Comparison of ENCODE assay signal across 27 cellular contexts in the genomic region with DNA sequence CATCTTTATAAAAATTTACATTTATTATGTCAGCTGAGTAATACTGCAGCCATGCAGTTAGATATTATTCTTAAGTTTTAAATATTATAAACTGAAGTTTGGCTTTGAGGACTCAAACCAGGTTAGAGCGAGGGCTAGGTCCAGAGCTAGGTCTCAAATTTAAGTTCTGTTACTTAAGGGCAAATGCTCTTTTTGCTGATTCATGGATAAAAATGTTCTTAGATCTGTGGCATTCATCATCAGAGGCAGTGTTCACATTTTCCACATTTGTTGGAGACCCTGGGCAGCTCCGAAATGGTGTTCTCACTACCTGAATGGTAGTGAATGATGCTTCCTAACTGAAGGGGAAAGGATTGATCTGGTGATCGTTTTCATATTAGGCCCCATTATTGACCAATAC.
"Had no signal": no experiment of that assay in that cellular context is flagged by ENCODE, and none has a peak within 500 bp of the region (broad histone marks: within the 10 kb centered on the region; RNA-seq: fewer than 3 reads in every experiment).

No MANE protein-coding gene starts in this region.

- H3K36me3 ChIP-seq: left lung, lower lobe of right lung, ovary, right atrium auricular region, suprapubic skin, thoracic aorta, tibial artery, upper lobe of right lung had no signal

- FAIRE-seq: keratinocyte, urothelium cell line had no signal

- H3K4me3 ChIP-seq: left lung, lower lobe of right lung, mucosa of descending colon, ovary, right atrium auricular region, skin epidermis, suprapubic skin, thoracic aorta, tibial artery, upper lobe of right lung had no signal

- ATAC-seq: left cardiac atrium; left lung; lower lobe of right lung; mucosa of descending colon; naive thymus-derived CD4-positive, alpha-beta T cell; natural killer cell treated with Interleukin-12 subunit alpha and Interleukin-12 subunit beta and Interleukin-15 and Interleukin-18, amount 100 ng/mL, for 72 hours; sciatic nerve; stimulated activated naive B cell treated with anti-CD40 and anti-IgM and Interleukin-4, amounts not matched to agents 10 μg/mL and 1 μg/mL and 100 μg/mL, for 72 hours; stimulated activated naive CD8-positive, alpha-beta T cell treated with anti-CD3 and anti-CD28 coated beads, Interleukin-15, Interleukin-2, amounts not matched to agents 100 U/mL and 50 U/mL, for 24 hours; upper lobe of right lung had no signal

- H3K27ac ChIP-seq: left lung, lower lobe of right lung, ovary, right atrium auricular region, skin epidermis, suprapubic skin, thoracic aorta, tibial artery, upper lobe of right lung had no signal

- H3K27me3 ChIP-seq: ovary, right atrium auricular region, suprapubic skin, upper lobe of right lung had no signal

- DNase-seq: hippocampal formation; kidney glomerular epithelial cell; left cardiac atrium; left lung; lower lobe of right lung; mammary epithelial cell; midbrain; mucosa of descending colon; naive thymus-derived CD4-positive, alpha-beta T cell; ovary; stimulated activated CD4-positive, alpha-beta T cell treated with anti-CD3 and anti-CD28 coated beads, Interleukin-12 subunit alpha, Interleukin-12 subunit beta, amount 100 ng/mL, for 4 hours; stimulated activated CD4-positive, alpha-beta T cell treated with anti-CD3 and anti-CD28 coated beads, Interleukin-15, amount 100 ng/mL, for 24 hours; stimulated activated CD4-positive, alpha-beta T cell treated with anti-CD3 and anti-CD28 coated beads, Interleukin-2, amount 100 ng/mL, for 24 hours; stimulated activated CD4-positive, alpha-beta T cell treated with anti-CD3 and anti-CD28 coated beads, Interleukin-4, amount 100 ng/mL, for 1 hour; stimulated activated naive B cell treated with anti-CD40 and anti-IgM and Interleukin-4, amounts not matched to agents 10 μg/mL and 1 μg/mL and 100 μg/mL, for 72 hours; stimulated activated naive CD8-positive, alpha-beta T cell treated with anti-CD3 and anti-CD28 coated beads, Interleukin-15, Interleukin-2, amounts not matched to agents 100 U/mL and 50 U/mL, for 24 hours; tibial artery; trophoblast cell; upper lobe of right lung had no signal

- H3K9me3 ChIP-seq: lower lobe of right lung, mucosa of descending colon, ovary, right atrium auricular region, suprapubic skin, thoracic aorta, tibial artery had no signal

- H3K4me1 ChIP-seq: left lung, lower lobe of right lung, right atrium auricular region, suprapubic skin, tibial artery, upper lobe of right lung had no signal
